ENCODE assay signal across 11 cellular contexts in the genomic region with DNA sequence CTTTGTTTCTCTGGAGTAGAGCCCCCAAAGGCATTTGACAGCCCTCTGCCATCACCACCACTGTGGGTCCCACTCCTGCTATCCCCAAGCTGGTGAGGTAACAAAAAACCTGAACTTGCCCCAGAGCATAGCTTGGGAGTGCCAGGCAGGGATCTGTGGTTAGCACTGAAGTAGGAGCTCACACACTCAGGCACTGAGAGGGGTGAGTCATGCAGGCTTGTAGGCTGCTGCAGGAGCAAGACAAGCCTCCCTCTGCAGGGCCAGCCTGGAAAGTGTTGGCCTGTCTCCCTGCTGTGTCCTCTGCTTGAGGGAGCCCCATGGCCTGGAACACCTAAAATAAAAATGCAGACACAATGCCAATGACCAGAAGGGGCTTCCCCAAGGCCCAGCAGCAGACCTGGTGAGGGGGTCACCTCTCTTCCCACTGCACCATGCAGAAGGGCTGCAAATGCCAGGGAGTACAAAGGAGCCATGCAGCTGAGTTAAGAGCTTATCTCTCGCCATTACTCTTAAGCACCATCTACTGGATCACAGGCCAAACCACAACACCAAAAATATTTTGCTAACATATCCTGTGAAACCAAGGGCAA.
DNase-seq lines count a peak whose midpoint lies in the region; ATAC-seq lines count a peak whose summit lies in the region.
"Had no signal": no experiment of that assay in that cellular context is flagged by ENCODE, and none has a peak within 500 bp of the region (broad histone marks: within the 10 kb centered on the region; RNA-seq: fewer than 3 reads in every experiment).

No MANE protein-coding gene starts in this region.

- no peaks in the 10 kb centered on the region for H3K27me3 ChIP-seq in SJCRH30

- H3K9me3 ChIP-seq in SJCRH30 (replicated peaks), result no peaks in the 10 kb centered on the region

- no peak overlapping the region for H3K4me3 ChIP-seq in SJCRH30

- no peak for ATAC-seq in HG02973 (IDR thresholded peaks at IDR 0.05; ENCODE audit: unreplicated experiment)
- no peak for ATAC-seq in HG02885 (IDR thresholded peaks at IDR 0.05; ENCODE audit: poor library complexity, unreplicated experiment)

- no peak overlapping the region for H3K27ac ChIP-seq in SJCRH30

- H3K4me1 ChIP-seq in SJCRH30, result no peaks in the 10 kb centered on the region

- no peaks in the 10 kb centered on the region for H3K36me3 ChIP-seq in SJCRH30

- in situ Hi-C loops in Caki2 (cut with HindIII; ENCODE audit: low pct_unique_long_range_greater_than_20kb, low sequenced_read_pairs), result no loop called here

- DNase-seq in Caki2 (ENCODE audit: low read depth) (peak; percentile 7), HK-2 (ENCODE audit: unreplicated experiment) (peak; percentile 33), SJCRH30 (peak; percentile 5 to 9), iPS-NIHi7 (ENCODE audit: extremely low spot score) (peak; percentile 33), NCI-H1436 (lab: John Stamatoyannopoulos, UW) (no peak), SHP77 treated with DMSO at 0.1 percent for 48 hours (lab: John Stamatoyannopoulos, UW) (no peak)
- DNase-seq: activated CD4-positive, CD25-positive, alpha-beta regulatory T cell; caudate nucleus; kidney had no signal

Comparison
In these comparisons a context has a peak if more than half of its experiments do, and no peak if none do; other contexts are left out.
1. DNase-seq: peak in Caki2 (single experiment), HK-2 (single experiment), SJCRH30 (2 of 2) and iPS-NIHi7 (single experiment); none in NCI-H1436 (single experiment) and SHP77 treated with DMSO at 0.1 percent for 48 hours (single experiment).